Comparison of ENCODE assay signal across 1 cellular context in the genomic region with DNA sequence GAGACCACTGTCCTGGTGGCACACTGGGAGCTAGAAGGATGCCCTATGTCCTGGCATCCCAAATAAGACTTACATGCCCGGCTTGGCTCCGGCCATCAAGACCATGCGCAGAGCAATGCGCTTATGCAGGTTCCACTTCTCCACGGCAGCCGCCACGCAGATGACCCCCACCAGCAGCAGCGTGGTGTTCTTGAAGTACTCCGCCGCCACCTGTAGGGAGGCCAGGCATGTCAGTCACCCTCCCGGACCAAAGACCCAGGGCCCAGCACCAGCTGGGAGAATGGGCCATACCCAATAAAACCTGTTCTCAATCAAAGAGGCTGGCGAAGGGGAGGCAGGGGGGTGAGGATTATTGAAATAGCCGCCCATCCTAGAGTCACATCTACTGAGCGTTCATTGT.
TF ChIP-seq lines count a peak whose summit lies in the region.

No MANE protein-coding gene starts in this region.

TF ChIP-seq in H1, 55 proteins besides CTCF, POLR2A, EP300 and RAD21:
- no peak for TF ChIP-seq RFX5 (IDR thresholded peaks at IDR 0.05; ENCODE audit: borderline replicate concordance, low read depth, low read length)
- no peak for TF ChIP-seq RNF2 (IDR thresholded peaks at IDR 0.05; ENCODE audit: borderline replicate concordance, low read depth, low read length, missing control alignments, poor library complexity, severe bottlenecking)
- no peak for TF ChIP-seq CEBPB (IDR thresholded peaks at IDR 0.05; ENCODE audit: low read depth, low read length)
- no peak for TF ChIP-seq BACH1 (IDR thresholded peaks at IDR 0.05; ENCODE audit: low read length)
- no peak for TF ChIP-seq CHD2 (IDR thresholded peaks at IDR 0.05; ENCODE audit: low read length)
